ENCODE assay signal across 18 cellular contexts in genomic region chrX:6026484-6026883, GRCh38.
DNase-seq lines count a peak whose midpoint lies in the region; ATAC-seq and TF ChIP-seq lines count a peak whose summit lies in the region.
"Had no signal": no experiment of that assay in that cellular context is flagged by ENCODE, and none has a peak within 500 bp of the region (broad histone marks: within the 10 kb centered on the region; RNA-seq: fewer than 3 reads in every experiment).

No MANE protein-coding gene starts in this region.

- H3K27ac Mint-ChIP-seq in neural crest cell (ENCODE audit: unreplicated experiment), result peak overlapping the region; percentile 75
- H3K27ac Mint-ChIP-seq in activated CD8-positive, alpha-beta memory T cell treated with anti-CD3 and anti-CD28 coated beads, Interleukin-2, amount 10 ng/mL, durations not matched to agents 7 days and 5 days, result no peak overlapping the region
- H3K27ac Mint-ChIP-seq: CD14-positive monocyte had no signal

- no peaks in the 10 kb centered on the region for H3K9me3 ChIP-seq in HUES6 (ENCODE audit: control insufficient read depth, insufficient read depth, low read depth, low read length)
- H3K9me3 ChIP-seq: SJCRH30 had no signal

- peaks cover 2% of the 10 kb centered on the region for H3K9me3 Mint-ChIP-seq in neural crest cell
- no peaks in the 10 kb centered on the region for H3K9me3 Mint-ChIP-seq in activated CD8-positive, alpha-beta memory T cell treated with anti-CD3 and anti-CD28 coated beads, Interleukin-2, amount 10 ng/mL, durations not matched to agents 7 days and 5 days (ENCODE audit: low read depth)

- H3K9ac ChIP-seq in HUES6 (ENCODE audit: low read length), result peak overlapping the region; percentile 57

- peak overlapping the region; percentile 25 for H3K4me3 ChIP-seq in HUES6 (ENCODE audit: low read depth, low read length)
- H3K4me3 ChIP-seq: SJCRH30 had no signal

- peak overlapping the region; percentile 75 for H3K4me3 Mint-ChIP-seq in neural crest cell
- H3K4me3 Mint-ChIP-seq in activated CD8-positive, alpha-beta memory T cell treated with anti-CD3 and anti-CD28 coated beads, Interleukin-2, amount 10 ng/mL, durations not matched to agents 7 days and 5 days, result no peak overlapping the region
- H3K4me3 Mint-ChIP-seq: CD14-positive monocyte had no signal

- TF ChIP-seq CTCF in neural crest cell (conservative IDR thresholded peaks at IDR 0.05), result no peak

- H3K36me3 ChIP-seq in HUES6 (ENCODE audit: control insufficient read depth, insufficient read depth, low read length), result peaks cover 9% of the 10 kb centered on the region
- H3K36me3 ChIP-seq: SJCRH30 had no signal

- H3K27me3 ChIP-seq in HUES6 (ENCODE audit: control insufficient read depth, insufficient read depth, low read length), result no peaks in the 10 kb centered on the region
- H3K27me3 ChIP-seq: SJCRH30 had no signal

- peaks cover 48% of the 10 kb centered on the region for H3K4me1 Mint-ChIP-seq in neural crest cell
- no peaks in the 10 kb centered on the region for H3K4me1 Mint-ChIP-seq in activated CD8-positive, alpha-beta memory T cell treated with anti-CD3 and anti-CD28 coated beads, Interleukin-2, amount 10 ng/mL, durations not matched to agents 7 days and 5 days
- H3K4me1 Mint-ChIP-seq: CD14-positive monocyte had no signal

- peaks cover 62% of the 10 kb centered on the region for H3K4me1 ChIP-seq in HUES6 (ENCODE audit: control insufficient read depth, insufficient read depth, low read length)

- DNase-seq in globus pallidus (ENCODE audit: low spot score) (peak; percentile 9), neural crest cell (ENCODE audit: low read depth, low spot score) (no peak), activated gamma-delta T cell (lab: John Stamatoyannopoulos, UW) (no peak), NCI-H748 treated with DMSO at 0.1 percent for 48 hours (lab: John Stamatoyannopoulos, UW) (no peak), hippocampal formation (lab: John Stamatoyannopoulos, UW) (no peak)
- DNase-seq in activated CD8-positive, alpha-beta memory T cell treated with anti-CD3 and anti-CD28 coated beads, Interleukin-2, amount 10 ng/mL, durations not matched to agents 7 days and 5 days, result no peak
- DNase-seq: AML-193, DMS79, KBM-7, MV-4-11, NCI-H187, NCI-H2107, NCI-H510A, SJCRH30 had no signal

- no peaks in the 10 kb centered on the region for H3K27me3 Mint-ChIP-seq in neural crest cell (ENCODE audit: low read depth)
- no peaks in the 10 kb centered on the region for H3K27me3 Mint-ChIP-seq in activated CD8-positive, alpha-beta memory T cell treated with anti-CD3 and anti-CD28 coated beads, Interleukin-2, amount 10 ng/mL, durations not matched to agents 7 days and 5 days

- peak overlapping the region; percentile 58 for H3K27ac ChIP-seq in HUES6 (ENCODE audit: low read depth, low read length)
- H3K27ac ChIP-seq: SJCRH30 had no signal

- CTCF ChIA-PET in activated CD8-positive, alpha-beta memory T cell treated with anti-CD3 and anti-CD28 coated beads, Interleukin-2, amount 10 ng/mL, durations not matched to agents 7 days and 5 days (lab: Charles Lee), result no interaction called here

- H3K36me3 Mint-ChIP-seq in neural crest cell (ENCODE audit: low read depth), result peaks cover 15% of the 10 kb centered on the region
- H3K36me3 Mint-ChIP-seq in activated CD8-positive, alpha-beta memory T cell treated with anti-CD3 and anti-CD28 coated beads, Interleukin-2, amount 10 ng/mL, durations not matched to agents 7 days and 5 days, result no peaks in the 10 kb centered on the region
- H3K36me3 Mint-ChIP-seq: CD14-positive monocyte had no signal

- ATAC-seq in activated CD8-positive, alpha-beta memory T cell treated with anti-CD3 and anti-CD28 coated beads, Interleukin-2, amount 10 ng/mL, durations not matched to agents 7 days and 5 days, result no peak
- ATAC-seq: HCT116, HepG2 had no signal
